ENCODE assay signal across 8 cellular contexts in genomic region chr13:51221674-51222509, GRCh38. TPM values are rescaled to one million over a fixed set of nuclear protein-coding genes. Genes with fewer than 3 reads are reported as not detected.
DNase-seq lines count a peak whose midpoint lies in the region; ATAC-seq and TF ChIP-seq lines count a peak whose summit lies in the region.

Gene FAM124A, plus strand, starts transcription at chr13:51222398. Its CDS starts 104 bp downstream, at chr13:51222502.

- H3K36me3 ChIP-seq in OCI-LY3 (replicated peaks; ENCODE audit: low read depth, low read length) (no peaks in the 10 kb centered on the region), cardiac muscle cell (no peaks in the 10 kb centered on the region), ovary (no peaks in the 10 kb centered on the region)

- peaks cover 7% of the 10 kb centered on the region; the same call in 1 of the 2 replicates for H3K4me1 ChIP-seq in OCI-LY3 (ENCODE audit: low read length)
- H3K4me1 ChIP-seq in cardiac muscle cell (ENCODE audit: low read depth): no peaks in the 10 kb centered on the region
- peaks cover 5% of the 10 kb centered on the region for H3K4me1 ChIP-seq in ovary (ENCODE audit: insufficient read depth)

- TF ChIP-seq CTCF in OCI-LY3 (IDR thresholded peaks at IDR 0.05; ENCODE audit: low read depth, low read length): no peak
- no peak for TF ChIP-seq CTCF in cardiac muscle cell (IDR thresholded peaks at IDR 0.05; ENCODE audit: low read depth, low read length)
- TF ChIP-seq CTCF in ovary (IDR thresholded peaks at IDR 0.05): peak in 2 of 3 donors; percentile 26 to 36

- TF ChIP-seq EP300 in ovary (IDR thresholded peaks at IDR 0.05): no peak

- TF ChIP-seq POLR2A in ovary (IDR thresholded peaks at IDR 0.05): no peak

- H3K4me3 Mint-ChIP-seq in activated naive CD8-positive, alpha-beta T cell: peak within 1 kb of the TSS; percentile 85

- H3K9me3 ChIP-seq in OCI-LY3 (ENCODE audit: insufficient read depth, low read length) (no peaks in the 10 kb centered on the region), cardiac muscle cell (ENCODE audit: low read depth) (no peaks in the 10 kb centered on the region), ovary (no peaks in the 10 kb centered on the region)

- H3K4me1 Mint-ChIP-seq in activated naive CD8-positive, alpha-beta T cell (ENCODE audit: low read depth): no peaks in the 10 kb centered on the region

- peak within 1 kb of the TSS; percentile 92 for H3K4me3 ChIP-seq in OCI-LY3 (ENCODE audit: low read length)
- peak within 1 kb of the TSS; percentile 76 for H3K4me3 ChIP-seq in cardiac muscle cell
- peak within 1 kb of the TSS; percentile 48 for H3K4me3 ChIP-seq in ovary

- H3K4me2 ChIP-seq in OCI-LY3 (ENCODE audit: low read length): peak within 1 kb of the TSS; percentile 92

- ATAC-seq in HG03064 (IDR thresholded peaks at IDR 0.05; ENCODE audit: low read depth, unreplicated experiment) (peak; percentile 76), HG03095 (IDR thresholded peaks at IDR 0.05; ENCODE audit: unreplicated experiment) (no peak)

- peaks cover 20% of the 10 kb centered on the region for H3K27me3 ChIP-seq in OCI-LY3 (ENCODE audit: low read depth, low read length)
- H3K27me3 ChIP-seq in cardiac muscle cell: peaks cover 46% of the 10 kb centered on the region
- no peaks in the 10 kb centered on the region for H3K27me3 ChIP-seq in ovary

- H3K27ac Mint-ChIP-seq in activated naive CD8-positive, alpha-beta T cell: peak within 1 kb of the TSS; percentile 50

- intact Hi-C loops in ovary (cut with DNase I): loop anchor here in 3 of 4 donors (2.0 to 10.0 kb wide), 4 partner anchors 53 to 503 kb away; no protein-coding TSS in a partner anchor

- H3K9me3 Mint-ChIP-seq in activated naive CD8-positive, alpha-beta T cell (ENCODE audit: low read depth): no peaks in the 10 kb centered on the region

- DNase-seq in activated T-cell treated with anti-CD3 and anti-CD28 coated beads for 1 hour (ENCODE audit: low read depth) (peak; percentile 17), activated T-cell treated with anti-CD3 and anti-CD28 coated beads for 4 hours (no peak), cardiac muscle cell (ENCODE audit: low read depth in 1 of 2, low spot score in 1 of 2) (peak; percentile 54 to 81), ovary (peak; percentile 30 to 73 (median 51))

- H3K27me3 Mint-ChIP-seq in activated naive CD8-positive, alpha-beta T cell: peaks cover 34% of the 10 kb centered on the region

- H3K27ac ChIP-seq in OCI-LY3 (ENCODE audit: low read length) (no peak within 1 kb of the TSS), cardiac muscle cell (no peak within 1 kb of the TSS), ovary (no peak within 1 kb of the TSS)

- H3K79me2 ChIP-seq in OCI-LY3 (ENCODE audit: low read length): no peaks in the 10 kb centered on the region

- no peaks in the 10 kb centered on the region for H3K36me3 Mint-ChIP-seq in activated naive CD8-positive, alpha-beta T cell

- peak within 1 kb of the TSS; percentile 68 for H3K9ac ChIP-seq in OCI-LY3 (ENCODE audit: low read length)

- 1% methylated on average over 27 to 86 of the region's 86 CpGs for whole genome bisulfite sequencing in ovary, 3 donors

- H2AFZ ChIP-seq in OCI-LY3 (ENCODE audit: low read depth, low read length): peak within 1 kb of the TSS; percentile 83

- H4K20me1 ChIP-seq in OCI-LY3 (ENCODE audit: insufficient read depth, low read length): no peaks in the 10 kb centered on the region

RNA-seq across cellular contexts. Expression of gene FAM124A, which starts in this region (rescaled TPM):
- total RNA-seq in cardiac muscle cell: 0.18 and 0.25 TPM in 2 replicates
- 0.16 TPM in 1 of 2 replicates, not detected in the other for polyA plus RNA-seq in cardiac muscle cell
- total RNA-seq in ovary: 1 to 10 TPM in 6 of 7 donors, under 1 TPM in 1; 0.48 to 8.8 (median 1.9) TPM
- 1 to 10 TPM in 1 of 2 donors, under 1 TPM in 1; 0.63 to 2.3 TPM for polyA plus RNA-seq in ovary

Comparison
In these comparisons a context has a peak if more than half of its experiments do, and no peak if none do; other contexts are left out.
1. Peak in DNase-seq and H3K4me3 ChIP-seq in cardiac muscle cell; RNA of the gene not detected or under 1 TPM.
2. CTCF ChIP-seq: peak in ovary (2 of 3); none in OCI-LY3 (single experiment) and cardiac muscle cell (single experiment).
3. Peak in every context shown above with its lines, with median percentiles within 50 percentile points of each other: H3K4me3 ChIP-seq.